10 cellular contexts compared by ENCODE assay signal in genomic region chr20:23902396-23902795, GRCh38. TPM values are rescaled to one million over a fixed set of nuclear protein-coding genes. Genes with fewer than 3 reads are reported as not detected.
"Had no signal": no experiment of that assay in that cellular context is flagged by ENCODE, and none has a peak within 500 bp of the region (broad histone marks: within the 10 kb centered on the region; RNA-seq: fewer than 3 reads in every experiment).

No MANE protein-coding gene starts in this region.

RNA-seq across cellular contexts. Expression of gene CST5, which starts 22.8 kb away (rescaled TPM):
- total RNA-seq: activated naive CD4-positive, alpha-beta T cell treated with anti-CD3 and anti-CD28 coated beads, Interleukin-2, amount 50 U/mL, for 72 hours; fibroblast of lung; liver; omental fat pad; progenitor cell of endocrine pancreas; right atrium auricular region; skeletal muscle tissue; T-helper 2 cell treated with Interferon-gamma antibody and Interleukin-4, amounts not matched to agents 100 ng/mL and 5 ng/mL, for 36 hours; tibial nerve; uterus had no signal
- polyA plus RNA-seq: fibroblast of lung, liver had no signal
